9 cellular contexts compared by ENCODE assay signal in genomic region chr11:111910637-111911562, GRCh38. TPM values are rescaled to one million over a fixed set of nuclear protein-coding genes. Genes with fewer than 3 reads are reported as not detected.
DNase-seq lines count a peak whose midpoint lies in the region; ATAC-seq, FAIRE-seq and TF ChIP-seq lines count a peak whose summit lies in the region.
"Had no signal": no experiment of that assay in that cellular context is flagged by ENCODE, and none has a peak within 500 bp of the region (broad histone marks: within the 10 kb centered on the region; RNA-seq: fewer than 3 reads in every experiment).

No MANE protein-coding gene starts in this region.

- H3K36me3 ChIP-seq in esophagus (ENCODE audit: control insufficient read depth in 2 of 2, insufficient read depth in 2 of 2, low read length in 1 of 2) (no peaks in the 10 kb centered on the region), muscle layer of colon (ENCODE audit: insufficient read depth, low read length) (peaks cover 27% of the 10 kb centered on the region), thoracic aorta (no peaks in the 10 kb centered on the region)

- H3K4me1 ChIP-seq in esophagus (ENCODE audit: control insufficient read depth in 2 of 2, insufficient read depth in 2 of 2, low read length in 1 of 2) = peaks cover 0 to 9% of the 10 kb centered on the region in 2 donors
- peaks cover 33% of the 10 kb centered on the region for H3K4me1 ChIP-seq in muscle layer of colon (ENCODE audit: insufficient read depth, low read length)
- peaks cover 4 to 31% of the 10 kb centered on the region in 2 donors for H3K4me1 ChIP-seq in thoracic aorta (ENCODE audit: control insufficient read depth in 1 of 2, low read depth in 2 of 2)

- 45 to 47% methylated on average over 9 of the region's 9 CpGs for WGBS in esophagus, 2 donors

- H3K27me3 ChIP-seq in esophagus (ENCODE audit: control insufficient read depth in 1 of 2, insufficient read depth in 2 of 2, low read length in 2 of 2) (no peaks in the 10 kb centered on the region), muscle layer of colon (ENCODE audit: control insufficient read depth in 1 of 2, insufficient read depth in 2 of 2, low read length in 2 of 2) (no peaks in the 10 kb centered on the region), thoracic aorta (replicated peaks; ENCODE audit: insufficient read depth) (no peaks in the 10 kb centered on the region)

- peak overlapping the region; percentile 83 for H3K9ac ChIP-seq in muscle layer of colon (ENCODE audit: low read length)

- TF ChIP-seq POLR2A in GM12891 (IDR thresholded peaks at IDR 0.05; ENCODE audit: low read depth, low read length) = no peak

- H3K9me3 ChIP-seq in esophagus (ENCODE audit: control insufficient read depth in 2 of 2, insufficient read depth in 1 of 2, low read depth in 1 of 2, low read length in 1 of 2) (no peaks in the 10 kb centered on the region), muscle layer of colon (ENCODE audit: low read length) (no peaks in the 10 kb centered on the region), thoracic aorta (no peaks in the 10 kb centered on the region)

- H3K27ac ChIP-seq in esophagus (ENCODE audit: low read depth in 2 of 2, low read length in 1 of 2) (peak overlapping the region; percentile 79 to 92), muscle layer of colon (ENCODE audit: low read depth, low read length) (peak overlapping the region; percentile 95), thoracic aorta (peak overlapping the region; percentile 99 to 100)

- H3K4me3 ChIP-seq in esophagus (ENCODE audit: low read depth in 1 of 2, low read length in 2 of 2) (peak overlapping the region; percentile 18 to 32), muscle layer of colon (ENCODE audit: low read depth in 1 of 2, low read length in 2 of 2) (peak overlapping the region; percentile 74 to 75), thoracic aorta (peak overlapping the region; percentile 76)

- FAIRE-seq in GM12891 (lab: Jason Lieb, UNC) = no peak
- FAIRE-seq: G401.6 had no signal

- ATAC-seq in thoracic aorta (ENCODE audit: insufficient number of reproducible peaks, low FRiP score, low read depth) = no peak
- ATAC-seq in HG02759 (IDR thresholded peaks at IDR 0.05; ENCODE audit: unreplicated experiment) = no peak
- ATAC-seq in GM18907 (IDR thresholded peaks at IDR 0.05; ENCODE audit: unreplicated experiment) = no peak

- TF ChIP-seq CTCF in thoracic aorta (IDR thresholded peaks at IDR 0.05) = no peak

- DNase-seq in OCI-M1 (lab: John Stamatoyannopoulos, UW) = peak; percentile 59
- no peak for DNase-seq in thoracic aorta (ENCODE audit: low spot score)
- no peak for DNase-seq in GM12891 (ENCODE audit: insufficient read length, low spot score)
- no peak for DNase-seq in NCI-H526 treated with DMSO at 0.1 percent for 48 hours (lab: John Stamatoyannopoulos, UW)

TF ChIP-seq in GM12891, 5 proteins besides CTCF, POLR2A, EP300 and RAD21:
- TF ChIP-seq PAX5 (IDR thresholded peaks at IDR 0.05; ENCODE audit: insufficient read depth, low read length, severe bottlenecking) (no peak), POU2F2 (IDR thresholded peaks at IDR 0.05; ENCODE audit: low read depth, low read length) (no peak), SPI1 (IDR thresholded peaks at IDR 0.05; ENCODE audit: low read depth, low read length) (no peak), POLR2AphosphoS5 (IDR thresholded peaks at IDR 0.05; ENCODE audit: low read depth, low read length) (no peak), TAF1 (IDR thresholded peaks at IDR 0.05; ENCODE audit: low read depth, low read length) (no peak)
TF ChIP-seq in GM12891: peak in this region for 0.

RNA-seq across cellular contexts. Expression of gene CRYAB, which starts 0.7 kb away (rescaled TPM):
- 100 to 1,000 TPM in 1 of 2 donors, 10 to 100 TPM in 1; 89.6 to 173 TPM for polyA plus RNA-seq in esophagus
- 100 to 1,000 TPM; 325 to 387 TPM for total RNA-seq in thoracic aorta
- not detected for polyA plus RNA-seq in GM12891 (2012; ENCODE audit: low read depth, missing spikeins)

RNA-seq across cellular contexts. Expression of gene HSPB2, which starts 1.6 kb away (rescaled TPM):
- polyA plus RNA-seq in esophagus = 1 to 10 TPM; 1.8 to 2.0 TPM
- total RNA-seq in thoracic aorta = 1 to 10 TPM; 2.2 to 3.1 TPM
- polyA plus RNA-seq in GM12891 (2012; ENCODE audit: low read depth, missing spikeins) = not detected

RNA-seq across cellular contexts. Expression of gene C11orf52, which starts 7.8 kb away (rescaled TPM):
- 1 to 10 TPM; 6.5 to 6.6 TPM for polyA plus RNA-seq in esophagus
- total RNA-seq in thoracic aorta = 1 to 10 TPM in 1 of 2 donors, under 1 TPM in 1; 0.99 to 4.7 TPM
- polyA plus RNA-seq in GM12891 (2012; ENCODE audit: low read depth, missing spikeins) = not detected

RNA-seq across cellular contexts. Expression of gene DIXDC1, which starts 26.2 kb away (rescaled TPM):
- 1 to 10 TPM; 1.9 to 4.2 TPM for polyA plus RNA-seq in esophagus
- total RNA-seq in thoracic aorta = 10 to 100 TPM; 92.7 to 94.2 TPM
- polyA plus RNA-seq in GM12891 (2012; ENCODE audit: low read depth, missing spikeins) = 0.35 TPM

RNA-seq across cellular contexts. Expression of gene CFAP68, which starts 31.6 kb away (rescaled TPM):
- polyA plus RNA-seq in esophagus = 10 to 100 TPM; 29.5 to 33.4 TPM
- total RNA-seq in thoracic aorta = 1 to 10 TPM; 1.9 to 9.7 TPM
- polyA plus RNA-seq in GM12891 (2012; ENCODE audit: low read depth, missing spikeins) = 100 TPM

Comparison
In these comparisons a context has a peak if more than half of its experiments do, and no peak if none do; other contexts are left out.
1. H3K4me3 ChIP-seq: peak in every context shown above with its lines; median percentile 76 in thoracic aorta; 74 in muscle layer of colon; 25 in esophagus.